Comparison of ENCODE assay signal across 1 cellular context in the genomic region with DNA sequence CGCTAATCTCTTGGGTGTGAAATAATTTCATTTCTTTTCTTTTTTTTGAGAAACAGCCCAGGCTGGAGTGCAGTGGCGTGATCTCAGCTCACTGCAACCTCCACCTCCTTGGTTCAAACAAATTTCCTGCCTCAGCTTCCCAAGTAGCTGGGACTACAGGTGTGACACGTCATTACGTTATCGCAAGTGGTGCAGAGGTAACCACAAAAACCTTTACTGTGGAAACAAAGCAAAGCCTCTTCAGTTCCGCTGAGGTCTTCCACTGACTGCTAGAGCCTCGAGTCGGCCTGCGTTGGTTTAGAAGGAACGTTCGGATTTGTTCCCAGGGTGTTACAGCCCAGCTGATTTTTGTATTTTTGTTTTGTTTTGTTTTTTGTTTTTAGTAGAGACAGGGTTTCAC.
A peak's percentile ranks its signal among the peaks of the same experiment; 100 is the strongest.
TF ChIP-seq lines count a peak whose summit lies in the region.

No MANE protein-coding gene starts in this region.

TF ChIP-seq in K562, 482 proteins besides CTCF, POLR2A, EP300 and RAD21:
- no peak for TF ChIP-seq ZNF778 (CRISPR knock-in tag; IDR thresholded peaks at IDR 0.05)
- TF ChIP-seq TCF3 (CRISPR knock-in tag; IDR thresholded peaks at IDR 0.05): 0 out of 2 replicates have a peak, but pooled peaks have one; percentile 16
